Comparison of ENCODE assay signal across 8 cellular contexts in the genomic region with DNA sequence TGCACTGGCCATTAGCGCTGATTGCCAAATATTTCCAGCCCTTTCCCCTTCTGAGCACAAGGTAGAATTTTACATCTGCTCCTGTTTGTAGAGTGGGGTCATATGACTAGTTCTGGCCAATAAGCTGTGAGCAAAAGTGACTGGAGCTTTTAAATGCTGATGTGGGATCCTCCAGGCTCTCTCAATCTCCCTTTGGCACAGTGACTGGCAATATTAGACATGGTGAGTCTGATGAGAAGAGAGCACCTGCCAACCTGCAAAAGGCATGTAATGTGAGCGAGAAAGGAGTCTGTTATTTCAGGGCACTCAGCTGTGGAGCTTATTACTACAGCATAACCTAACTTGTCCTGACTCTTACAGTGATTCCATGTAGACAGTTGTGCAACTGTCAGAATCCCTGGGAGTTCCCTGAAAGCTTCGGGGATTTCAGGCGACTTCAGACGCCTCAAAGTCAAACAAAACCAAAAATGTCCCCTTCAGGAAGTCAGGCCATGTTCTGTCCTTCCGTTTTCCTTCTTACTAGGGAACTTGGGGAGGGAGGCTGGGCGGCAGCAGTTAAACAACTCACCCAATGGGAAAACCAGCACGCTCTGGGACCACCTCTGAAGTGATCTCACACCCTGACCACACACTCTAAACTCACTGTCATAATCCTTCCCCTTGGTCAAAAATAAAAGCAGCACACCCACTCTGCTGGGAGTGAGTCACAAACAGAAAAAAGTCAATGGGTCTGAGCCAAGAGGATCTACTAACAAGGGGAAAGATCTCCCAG. TPM values are rescaled to one million over a fixed set of nuclear protein-coding genes. Genes with fewer than 3 reads are reported as not detected.
DNase-seq lines count a peak whose midpoint lies in the region; ATAC-seq and TF ChIP-seq lines count a peak whose summit lies in the region.

No MANE protein-coding gene starts in this region.

- peak; percentile 46 for ATAC-seq in GM21360 (IDR thresholded peaks at IDR 0.05; ENCODE audit: unreplicated experiment)
- ATAC-seq in left cardiac atrium, result peak; percentile 24 to 70
- ATAC-seq in stimulated activated memory B cell treated with anti-CD40 and anti-IgM and Interleukin-4, amounts not matched to agents 10 μg/mL and 1 μg/mL and 100 μg/mL, for 72 hours, result peak; percentile 74

- no peak overlapping the region for H3K4me3 Mint-ChIP-seq in stimulated activated memory B cell treated with anti-CD40 and anti-IgM and Interleukin-4, amounts not matched to agents 10 μg/mL and 1 μg/mL and 100 μg/mL, for 72 hours
- H3K4me3 Mint-ChIP-seq in type B pancreatic cell, result no peak overlapping the region

- TF ChIP-seq CTCF in type B pancreatic cell (conservative IDR thresholded peaks at IDR 0.05), result no peak

- peaks cover 42% of the 10 kb centered on the region for H3K4me1 Mint-ChIP-seq in stimulated activated memory B cell treated with anti-CD40 and anti-IgM and Interleukin-4, amounts not matched to agents 10 μg/mL and 1 μg/mL and 100 μg/mL, for 72 hours
- H3K4me1 Mint-ChIP-seq in type B pancreatic cell (ENCODE audit: unreplicated experiment), result peaks cover 4% of the 10 kb centered on the region

- peak; percentile 80 for DNase-seq in CMK (ENCODE audit: low read depth)
- peak; percentile 76 for DNase-seq in HT-29 (ENCODE audit: low spot score)
- DNase-seq in activated CD8-positive, alpha-beta memory T cell treated with anti-CD3 and anti-CD28 coated beads for 4 hours (ENCODE audit: low read depth in 2 of 2), result peak; percentile 10 to 16
- DNase-seq in left cardiac atrium, result peak; percentile 70
- no peak for DNase-seq in NCI-H748 treated with DMSO at 0.1 percent for 48 hours (lab: John Stamatoyannopoulos, UW)
- DNase-seq in type B pancreatic cell (ENCODE audit: extremely low spot score, unreplicated experiment), result no peak

- no peak overlapping the region for H3K27ac Mint-ChIP-seq in stimulated activated memory B cell treated with anti-CD40 and anti-IgM and Interleukin-4, amounts not matched to agents 10 μg/mL and 1 μg/mL and 100 μg/mL, for 72 hours
- no peak overlapping the region for H3K27ac Mint-ChIP-seq in type B pancreatic cell

- no peaks in the 10 kb centered on the region for H3K9me3 Mint-ChIP-seq in stimulated activated memory B cell treated with anti-CD40 and anti-IgM and Interleukin-4, amounts not matched to agents 10 μg/mL and 1 μg/mL and 100 μg/mL, for 72 hours
- no peaks in the 10 kb centered on the region for H3K9me3 Mint-ChIP-seq in type B pancreatic cell

- peaks cover 6% of the 10 kb centered on the region for H3K27me3 Mint-ChIP-seq in stimulated activated memory B cell treated with anti-CD40 and anti-IgM and Interleukin-4, amounts not matched to agents 10 μg/mL and 1 μg/mL and 100 μg/mL, for 72 hours
- peaks cover 70% of the 10 kb centered on the region for H3K27me3 Mint-ChIP-seq in type B pancreatic cell

- H3K36me3 Mint-ChIP-seq in stimulated activated memory B cell treated with anti-CD40 and anti-IgM and Interleukin-4, amounts not matched to agents 10 μg/mL and 1 μg/mL and 100 μg/mL, for 72 hours, result peaks cover 3% of the 10 kb centered on the region
- no peaks in the 10 kb centered on the region for H3K36me3 Mint-ChIP-seq in type B pancreatic cell

- intact Hi-C loops in left cardiac atrium (cut with DNase I), result no loop called here

RNA-seq across cellular contexts. Expression of a gene that starts 3.6 kb away (rescaled TPM):
- 7.9 and 8.8 TPM in 2 replicates for total RNA-seq in HT-29 (2014; rRNA removed; shearing (Covaris generic))
- total RNA-seq in left cardiac atrium, result 10 to 100 TPM in 1 of 2 donors, 1 to 10 TPM in 1; 7.8 to 10.0 TPM
- 3.8 and 5.9 TPM in 2 replicates for total RNA-seq in type B pancreatic cell (ENCODE audit: low replicate concordance)

RNA-seq across cellular contexts. Expression of a gene that starts 33.5 kb away (rescaled TPM):
- 11.7 and 12.0 TPM in 2 replicates for total RNA-seq in HT-29 (2014; rRNA removed; shearing (Covaris generic))
- total RNA-seq in left cardiac atrium, result 1 to 10 TPM in 1 of 2 donors, under 1 TPM in 1; 0.94 to 1.7 TPM
- total RNA-seq in type B pancreatic cell (ENCODE audit: low replicate concordance), result 10.7 and 13.4 TPM in 2 replicates

Comparison
In these comparisons a context has a peak if more than half of its experiments do, and no peak if none do; other contexts are left out.
1. DNase-seq: peak in CMK (single experiment), HT-29 (single experiment), activated CD8-positive, alpha-beta memory T cell treated with anti-CD3 and anti-CD28 coated beads for 4 hours (2 of 2) and left cardiac atrium (single experiment); none in NCI-H748 treated with DMSO at 0.1 percent for 48 hours (single experiment) and type B pancreatic cell (single experiment).
2. Peak in every context shown above with its lines, with median percentiles within 50 percentile points of each other: ATAC-seq.